ENCODE assay signal across 1 cellular context in genomic region chr21:43637530-43637929, GRCh38.
A peak's percentile ranks its signal among the peaks of the same experiment; 100 is the strongest.
TF ChIP-seq lines count a peak whose summit lies in the region.

No MANE protein-coding gene starts in this region.

TF ChIP-seq in HepG2, 621 proteins besides CTCF, POLR2A, EP300 and RAD21:
- TF ChIP-seq HNF4A (CRISPR knock-in tag; IDR thresholded peaks at IDR 0.05) (peak; percentile 59), TRAFD1 (CRISPR knock-in tag; IDR thresholded peaks at IDR 0.05; ENCODE audit: borderline replicate concordance) (no peak), THAP8 (CRISPR knock-in tag; IDR thresholded peaks at IDR 0.05; ENCODE audit: borderline replicate concordance) (no peak), PPARG (CRISPR knock-in tag; conservative IDR thresholded peaks at IDR 0.05) (no peak), ZNF83 (CRISPR knock-in tag; IDR thresholded peaks at IDR 0.05; ENCODE audit: borderline replicate concordance) (no peak), ZBTB7B (CRISPR knock-in tag; IDR thresholded peaks at IDR 0.05) (no peak), RARA (CRISPR knock-in tag; IDR thresholded peaks at IDR 0.05) (0 out of 2 replicates have a peak, but pooled peaks have one; percentile 14), KDM3A (CRISPR knock-in tag; IDR thresholded peaks at IDR 0.05; ENCODE audit: low read depth) (no peak), MIER2 (CRISPR knock-in tag; IDR thresholded peaks at IDR 0.05) (no peak), ARNT (IDR thresholded peaks at IDR 0.05) (no peak), MED1 (CRISPR knock-in tag; IDR thresholded peaks at IDR 0.05) (0 out of 2 replicates have a peak, but pooled peaks have one; percentile 19), PRMT3 (CRISPR knock-in tag; IDR thresholded peaks at IDR 0.05; ENCODE audit: borderline replicate concordance, low read depth) (no peak), ARNT2 (CRISPR knock-in tag; IDR thresholded peaks at IDR 0.05; ENCODE audit: low read depth) (no peak), FOXP1 (IDR thresholded peaks at IDR 0.05) (no peak), FOXP1 (CRISPR knock-in tag; IDR thresholded peaks at IDR 0.05) (no peak), ZNF318 (CRISPR knock-in tag; IDR thresholded peaks at IDR 0.05) (no peak), THYN1 (CRISPR knock-in tag; IDR thresholded peaks at IDR 0.05; ENCODE audit: borderline replicate concordance, low read depth) (no peak), MEIS2 (CRISPR knock-in tag; IDR thresholded peaks at IDR 0.05) (no peak), PBX3 (CRISPR knock-in tag; IDR thresholded peaks at IDR 0.05; ENCODE audit: borderline replicate concordance) (no peak), ZFY (CRISPR knock-in tag; IDR thresholded peaks at IDR 0.05) (0 out of 2 replicates have a peak, but pooled peaks have one; percentile 21), AKNA (CRISPR knock-in tag; IDR thresholded peaks at IDR 0.05; ENCODE audit: borderline replicate concordance) (no peak), CHD4 (IDR thresholded peaks at IDR 0.05; ENCODE audit: borderline replicate concordance, low read length) (no peak), ZSCAN21 (CRISPR knock-in tag; IDR thresholded peaks at IDR 0.05; ENCODE audit: borderline replicate concordance) (no peak)
TF ChIP-seq in HepG2: peak in this region for 4.
